8 cellular contexts compared by ENCODE assay signal in genomic region chr2:160252278-160252887, GRCh38. TPM values are rescaled to one million over a fixed set of nuclear protein-coding genes. Genes with fewer than 3 reads are reported as not detected.
A peak's percentile ranks its signal among the peaks of the same experiment; 100 is the strongest.
DNase-seq lines count a peak whose midpoint lies in the region; ATAC-seq and TF ChIP-seq lines count a peak whose summit lies in the region.

No MANE protein-coding gene starts in this region.

- ATAC-seq in GM18868 (IDR thresholded peaks at IDR 0.05; ENCODE audit: unreplicated experiment) (no peak), GM18870 (IDR thresholded peaks at IDR 0.05; ENCODE audit: unreplicated experiment) (no peak)

- no peak for TF ChIP-seq POLR2A in NB4 (IDR thresholded peaks at IDR 0.05; ENCODE audit: extremely low read depth, insufficient read length)

- DNase-seq in GM10248 (ENCODE audit: extremely low spot score): peak; percentile 26
- peak; percentile 57 for DNase-seq in NB4 (ENCODE audit: low read depth)
- peak; percentile 29 for DNase-seq in astrocyte of the cerebellum (ENCODE audit: low read depth)
- peak; percentile 64 for DNase-seq in kidney tubule cell (ENCODE audit: low spot score)
- DNase-seq in activated T-cell treated with anti-CD3 and anti-CD28 coated beads, Interleukin-2, amount 50 U/mL, for 48 hours: no peak
- DNase-seq in occipital lobe (lab: John Stamatoyannopoulos, UW): no peak

- CTCF ChIA-PET in GM10248 (lab: Yijun Ruan, JAX): interaction anchor here (0.6 to 3.0 kb wide), 19 partner anchors 9 to 811 kb away, joined by 3 to 25 read pairs (median 4); no protein-coding TSS in a partner anchor

- in situ Hi-C loops in astrocyte of the cerebellum (cut with HindIII; ENCODE audit: low sequenced_read_pairs): no loop called here

- POLR2A ChIA-PET in GM10248 (lab: Yijun Ruan, JAX): no interaction called here

- TF ChIP-seq CTCF in GM10248 (IDR thresholded peaks at IDR 0.05; ENCODE audit: control extremely low read depth, extremely low read depth, low read depth, missing control alignments): peak; percentile 61
- peak; percentile 57 for TF ChIP-seq CTCF in NB4 (IDR thresholded peaks at IDR 0.05; ENCODE audit: low read depth, low read length)
- peak; percentile 52 for TF ChIP-seq CTCF in astrocyte of the cerebellum (IDR thresholded peaks at IDR 0.05; ENCODE audit: low read depth, low read length, missing control alignments)

- H3K4me3 ChIP-seq in NB4 (ENCODE audit: low read depth, low read length): no peak overlapping the region
- no peak overlapping the region for H3K4me3 ChIP-seq in astrocyte of the cerebellum (ENCODE audit: low read depth, low read length)

RNA-seq across cellular contexts. Expression of gene ITGB6, which starts 52.3 kb away (rescaled TPM):
- 0.16 TPM for total RNA-seq in occipital lobe

Comparison
In these comparisons a context has a peak if more than half of its experiments do, and no peak if none do; other contexts are left out.
1. DNase-seq: peak in GM10248 (single experiment), NB4 (single experiment), astrocyte of the cerebellum (single experiment) and kidney tubule cell (single experiment); none in activated T-cell treated with anti-CD3 and anti-CD28 coated beads, Interleukin-2, amount 50 U/mL, for 48 hours (0 of 2) and occipital lobe (single experiment).
2. Peak in every context shown above with its lines, with median percentiles within 50 percentile points of each other: CTCF ChIP-seq.